8 cellular contexts compared by ENCODE assay signal in the genomic region with DNA sequence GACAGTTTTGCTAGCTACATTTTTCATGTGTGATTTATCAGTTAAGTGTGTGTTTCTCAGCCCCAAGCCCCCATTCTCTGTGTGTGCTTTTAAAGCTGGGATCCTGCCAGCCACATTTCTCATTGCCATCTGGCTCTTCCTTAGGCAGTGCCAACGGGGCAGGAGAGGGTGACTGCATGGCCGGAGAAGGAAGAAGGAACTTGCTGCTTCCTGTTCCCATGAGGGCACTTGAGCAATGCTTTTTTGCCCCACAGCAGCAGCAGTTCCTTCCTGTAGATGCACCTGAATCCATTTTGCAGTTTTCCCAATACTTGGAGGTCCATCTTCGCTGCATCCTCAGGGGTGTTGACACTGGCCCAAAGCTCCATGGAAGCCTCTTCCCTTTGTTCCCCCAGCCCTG. TPM values are rescaled to one million over a fixed set of nuclear protein-coding genes. Genes with fewer than 3 reads are reported as not detected.
A peak's percentile ranks its signal among the peaks of the same experiment; 100 is the strongest.
DNase-seq lines count a peak whose midpoint lies in the region; ATAC-seq and TF ChIP-seq lines count a peak whose summit lies in the region.

No MANE protein-coding gene starts in this region.

- POLR2A ChIA-PET in activated CD8-positive, alpha-beta T cell treated with anti-CD3 and anti-CD28 coated beads, Interleukin-2, amount 10 ng/mL, durations not matched to agents 7 days and 5 days (lab: Charles Lee), result interaction anchor here (1.4 to 2.1 kb wide), 2 partner anchors 38 to 171 kb away, joined by 4 to 6 read pairs; a partner anchor contains a TSS

- H3K27me3 ChIP-seq in HUES64 (ENCODE audit: insufficient read depth, low read length), result no peaks in the 10 kb centered on the region

- peak; percentile 22 for DNase-seq in activated CD8-positive, alpha-beta T cell treated with anti-CD3 and anti-CD28 coated beads, Interleukin-2, amount 10 ng/mL, durations not matched to agents 7 days and 5 days
- DNase-seq in immature natural killer cell (no peak), NCI-H1417 (lab: John Stamatoyannopoulos, UW) (no peak), glomerular visceral epithelial cell (ENCODE audit: extremely low spot score) (no peak)
- DNase-seq in stimulated activated CD4-positive, alpha-beta T cell treated with anti-CD3 and anti-CD28 coated beads, Interleukin-12 subunit alpha, Interleukin-12 subunit beta, amount 100 ng/mL, for 4 hours, result no peak

- TF ChIP-seq CTCF in C4-2B (conservative IDR thresholded peaks at IDR 0.05), result no peak

- H3K9ac ChIP-seq in HUES64 (ENCODE audit: low read depth, low read length), result no peak overlapping the region

- H3K4me3 ChIP-seq in HUES64 (ENCODE audit: low read length), result no peak overlapping the region

- peak overlapping the region; percentile 62 for H3K4me3 Mint-ChIP-seq in activated CD8-positive, alpha-beta T cell treated with anti-CD3 and anti-CD28 coated beads, Interleukin-2, amount 10 ng/mL, durations not matched to agents 7 days and 5 days
- peak overlapping the region in 3 of 5 donors; percentile 11 to 66 (median 18) for H3K4me3 Mint-ChIP-seq in immature natural killer cell

- 96% methylated on average over 3 of the region's 3 CpGs for whole genome bisulfite sequencing in HUES64

- no peaks in the 10 kb centered on the region for H3K9me3 ChIP-seq in HUES64 (ENCODE audit: insufficient read depth, low read depth, low read length)

- H3K27ac ChIP-seq in C4-2B, result peak overlapping the region; percentile 8; the same call in 1 of the 2 replicates
- peak overlapping the region; percentile 22; the same call in 1 of the 2 replicates for H3K27ac ChIP-seq in HUES64 (ENCODE audit: low read depth, low read length)

- ATAC-seq in activated CD8-positive, alpha-beta T cell treated with anti-CD3 and anti-CD28 coated beads, Interleukin-2, amount 10 ng/mL, durations not matched to agents 7 days and 5 days, result no peak
- ATAC-seq in HG02610 (IDR thresholded peaks at IDR 0.05; ENCODE audit: unreplicated experiment), result no peak

- H3K27ac Mint-ChIP-seq in activated CD8-positive, alpha-beta T cell treated with anti-CD3 and anti-CD28 coated beads, Interleukin-2, amount 10 ng/mL, durations not matched to agents 7 days and 5 days, result peak overlapping the region; percentile 85
- peak overlapping the region; percentile 14 to 90 (median 87) for H3K27ac Mint-ChIP-seq in immature natural killer cell

- no peaks in the 10 kb centered on the region for H3K27me3 Mint-ChIP-seq in activated CD8-positive, alpha-beta T cell treated with anti-CD3 and anti-CD28 coated beads, Interleukin-2, amount 10 ng/mL, durations not matched to agents 7 days and 5 days (ENCODE audit: low read depth)
- H3K27me3 Mint-ChIP-seq in immature natural killer cell (ENCODE audit: low read depth in 3 of 3), result peaks cover 0 to 6% (median 2%) of the 10 kb centered on the region in 3 donors

- CTCF ChIA-PET in activated CD8-positive, alpha-beta T cell treated with anti-CD3 and anti-CD28 coated beads, Interleukin-2, amount 10 ng/mL, durations not matched to agents 7 days and 5 days (lab: Charles Lee), result interaction anchor here (1.3 to 2.4 kb wide), 2 partner anchors 22 to 133 kb away, joined by 3 to 15 read pairs; a partner anchor contains a TSS

- H3K9me3 Mint-ChIP-seq in activated CD8-positive, alpha-beta T cell treated with anti-CD3 and anti-CD28 coated beads, Interleukin-2, amount 10 ng/mL, durations not matched to agents 7 days and 5 days (ENCODE audit: insufficient read depth), result no peaks in the 10 kb centered on the region
- no peaks in the 10 kb centered on the region for H3K9me3 Mint-ChIP-seq in immature natural killer cell

- H3K36me3 ChIP-seq in HUES64 (ENCODE audit: insufficient read depth, low read length), result no peaks in the 10 kb centered on the region

- peaks cover 83% of the 10 kb centered on the region for H3K4me1 Mint-ChIP-seq in activated CD8-positive, alpha-beta T cell treated with anti-CD3 and anti-CD28 coated beads, Interleukin-2, amount 10 ng/mL, durations not matched to agents 7 days and 5 days (ENCODE audit: low read depth)
- peaks cover 84 to 94% of the 10 kb centered on the region in 2 donors for H3K4me1 Mint-ChIP-seq in immature natural killer cell

- peaks cover 30% of the 10 kb centered on the region for H3K36me3 Mint-ChIP-seq in activated CD8-positive, alpha-beta T cell treated with anti-CD3 and anti-CD28 coated beads, Interleukin-2, amount 10 ng/mL, durations not matched to agents 7 days and 5 days (ENCODE audit: low read depth)
- no peaks in the 10 kb centered on the region for H3K36me3 Mint-ChIP-seq in immature natural killer cell

- H3K4me1 ChIP-seq in HUES64 (ENCODE audit: insufficient read depth, low read length), result peaks cover 67% of the 10 kb centered on the region

RNA-seq across cellular contexts. Expression of a gene that starts 37.5 kb away (rescaled TPM):
- polyA plus RNA-seq in HUES64 (2013, experiment 1 of 2), result 14.5 TPM
- 15.8 TPM for polyA plus RNA-seq in HUES64 (2013, experiment 2 of 2)
- total RNA-seq in activated CD8-positive, alpha-beta T cell treated with anti-CD3 and anti-CD28 coated beads, Interleukin-2, amount 10 ng/mL, durations not matched to agents 7 days and 5 days, result 10 to 100 TPM; 62.9 to 63.3 TPM
- 10 to 100 TPM; 12.9 to 90.1 (median 29.7) TPM for polyA plus RNA-seq in immature natural killer cell
